In the genomic region with DNA sequence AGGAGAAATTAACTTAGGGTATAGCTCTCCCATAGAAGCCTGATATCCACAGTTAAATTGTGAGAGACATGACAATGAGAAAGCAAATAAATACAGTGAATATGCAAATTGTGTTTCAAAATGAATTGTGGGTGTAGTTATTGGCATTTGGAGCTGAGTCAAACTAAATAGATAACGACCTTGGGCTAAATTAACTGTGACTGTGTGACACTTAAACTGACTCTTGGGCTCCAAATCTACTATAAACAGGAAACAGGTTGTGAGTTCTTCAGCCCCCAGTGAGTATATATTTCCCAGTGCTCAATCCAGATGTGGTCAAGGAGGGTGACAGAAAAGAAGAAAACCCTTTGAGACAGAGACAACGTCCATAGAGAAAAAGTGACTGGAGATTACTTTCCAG, we compare ENCODE assay signal across 36 cellular contexts. TPM values are rescaled to one million over a fixed set of nuclear protein-coding genes. Genes with fewer than 3 reads are reported as not detected.
"Had no signal": no experiment of that assay in that cellular context is flagged by ENCODE, and none has a peak within 500 bp of the region (broad histone marks: within the 10 kb centered on the region; RNA-seq: fewer than 3 reads in every experiment).

No MANE protein-coding gene starts in this region.

- H3K36me3 ChIP-seq: ascending aorta, breast epithelium, cardiac muscle cell, colonic mucosa, esophagus squamous epithelium, gastroesophageal sphincter, heart right ventricle had no signal

- H3K4me2 ChIP-seq: hepatocyte had no signal

- H2AFZ ChIP-seq: hepatocyte had no signal

- H3K9me3 ChIP-seq: ascending aorta, breast epithelium, colonic mucosa, esophagus squamous epithelium, gastroesophageal sphincter, heart right ventricle had no signal

- DNase-seq: activated CD4-positive, alpha-beta memory T cell treated with anti-CD3 and anti-CD28 coated beads, Interleukin-2, amount 10 ng/mL, durations not matched to agents 7 days and 5 days; activated CD4-positive, alpha-beta T cell treated with anti-CD3 and anti-CD28 coated beads for 1 hour; activated CD4-positive, alpha-beta T cell treated with anti-CD3 and anti-CD28 coated beads for 4 hours; activated CD4-positive, alpha-beta T cell treated with anti-CD3 and anti-CD28 coated beads, Interleukin-2, amount 10 ng/mL, durations not matched to agents 7 days and 5 days; activated CD4-positive, alpha-beta T cell treated with anti-CD3 and anti-CD28 coated beads, Interleukin-2, amount 50 U/mL, for 4 hours; activated CD8-positive, alpha-beta memory T cell treated with anti-CD3 and anti-CD28 coated beads, Interleukin-2, amount 50 U/mL, for 48 hours; activated gamma-delta T cell; activated naive CD4-positive, alpha-beta T cell; activated naive CD4-positive, alpha-beta T cell treated with anti-CD3 and anti-CD28 coated beads, Interleukin-2, amount 10 ng/mL, durations not matched to agents 7 days and 5 days; activated naive CD8-positive, alpha-beta T cell treated with anti-CD3 and anti-CD28 coated beads, Interleukin-2, amount 10 ng/mL, durations not matched to agents 7 days and 5 days; activated T-cell treated with anti-CD3 and anti-CD28 coated beads for 4 hours; activated T-cell treated with anti-CD3 and anti-CD28 coated beads, Interleukin-2, amount 50 U/mL, for 24 hours; activated T-cell treated with anti-CD3 and anti-CD28 coated beads, Interleukin-2, amount 50 U/mL, for 72 hours; central memory CD4-positive, alpha-beta T cell; cerebellar nuclear complex; colonic mucosa; effector CD8-positive, alpha-beta T cell; esophagus squamous epithelium; foreskin melanocyte; heart right ventricle; T-helper 9 cell had no signal

- H3K27me3 ChIP-seq: ascending aorta, breast epithelium, cardiac muscle cell, colonic mucosa, esophagus squamous epithelium, gastroesophageal sphincter, heart right ventricle, hepatocyte had no signal

- H3K4me3 ChIP-seq: ascending aorta, breast epithelium, cardiac muscle cell, colonic mucosa, esophagus squamous epithelium, gastroesophageal sphincter, heart right ventricle, hepatocyte had no signal

- H3K79me2 ChIP-seq: hepatocyte had no signal

- FAIRE-seq: endometrium, endothelial cell of umbilical vein had no signal

- H3K4me1 ChIP-seq: ascending aorta, breast epithelium, colonic mucosa, esophagus squamous epithelium, gastroesophageal sphincter, heart right ventricle had no signal

- ATAC-seq: activated naive CD4-positive, alpha-beta T cell treated with anti-CD3 and anti-CD28 coated beads, Interleukin-2, amount 50 U/mL, for 72 hours; activated T-cell treated with anti-CD3 and anti-CD28 coated beads, Interleukin-2, amount 50 U/mL, for 72 hours; gastroesophageal sphincter; heart right ventricle had no signal

- H3K27ac ChIP-seq: ascending aorta, breast epithelium, cardiac muscle cell, colonic mucosa, epithelial cell of prostate, esophagus squamous epithelium, gastroesophageal sphincter, heart right ventricle, hepatocyte had no signal

RNA-seq across cellular contexts. Expression of gene MAGEA10, which starts 11.3 kb away (rescaled TPM):
- total RNA-seq: activated CD4-positive, alpha-beta memory T cell treated with anti-CD3 and anti-CD28 coated beads, Interleukin-2, amount 10 ng/mL, durations not matched to agents 7 days and 5 days; activated CD4-positive, alpha-beta T cell treated with anti-CD3 and anti-CD28 coated beads, Interleukin-2, amount 10 ng/mL, durations not matched to agents 7 days and 5 days; activated naive CD4-positive, alpha-beta T cell treated with anti-CD3 and anti-CD28 coated beads, Interleukin-2, amount 50 U/mL, for 72 hours; activated naive CD8-positive, alpha-beta T cell treated with anti-CD3 and anti-CD28 coated beads, Interleukin-2, amount 10 ng/mL, durations not matched to agents 7 days and 5 days; activated T-cell treated with anti-CD3 and anti-CD28 coated beads, Interleukin-2, amount 50 U/mL, for 72 hours; ascending aorta; breast epithelium; cardiac muscle cell; colonic mucosa; dermis microvascular lymphatic vessel endothelial cell; endothelial cell of umbilical vein; esophagus squamous epithelium; fibroblast of lung; fibroblast of villous mesenchyme; gastroesophageal sphincter; glomerular endothelial cell; heart right ventricle; hepatocyte; T-helper 2 cell treated with Interferon-gamma antibody and Interleukin-4, amounts not matched to agents 100 ng/mL and 5 ng/mL, for 36 hours had no signal
- polyA plus RNA-seq: cardiac muscle cell, endothelial cell of umbilical vein, esophagus, fibroblast of lung, heart right ventricle, hepatocyte had no signal
